23 cellular contexts compared by ENCODE assay signal in genomic region chr6:139895205-139895793, GRCh38.
A peak's percentile ranks its signal among the peaks of the same experiment; 100 is the strongest.
DNase-seq lines count a peak whose midpoint lies in the region; ATAC-seq and TF ChIP-seq lines count a peak whose summit lies in the region.
"Had no signal": no experiment of that assay in that cellular context is flagged by ENCODE, and none has a peak within 500 bp of the region (broad histone marks: within the 10 kb centered on the region; RNA-seq: fewer than 3 reads in every experiment).

No MANE protein-coding gene starts in this region.

- H3K27ac Mint-ChIP-seq in CD14-positive monocyte (no peak overlapping the region), neural progenitor cell (peak overlapping the region; percentile 58)
- H3K27ac Mint-ChIP-seq: activated naive CD8-positive, alpha-beta T cell; brain; GM23338; stimulated activated effector memory CD8-positive, alpha-beta T cell treated with anti-CD3 and anti-CD28 coated beads, Interleukin-12 subunit alpha, Interleukin-12 subunit beta, amount 100 ng/mL, for 72 hours had no signal

- no peak overlapping the region for H3K4me2 ChIP-seq in MM.1S (ENCODE audit: low read depth, low read length)
- no peak overlapping the region for H3K4me2 ChIP-seq in neural progenitor cell
- H3K4me2 ChIP-seq: GM23338, PC-9, SK-N-SH had no signal

- H3K4me3 ChIP-seq in MM.1S (ENCODE audit: low read length) (no peak overlapping the region), epithelial cell of proximal tubule (ENCODE audit: low read depth, low read length) (no peak overlapping the region), neural progenitor cell (no peak overlapping the region)
- H3K4me3 ChIP-seq: GM23338, lower lobe of right lung, PC-9, thoracic aorta had no signal

- no peak overlapping the region for H3K27ac ChIP-seq in MM.1S (ENCODE audit: low read length)
- no peak overlapping the region for H3K27ac ChIP-seq in neural progenitor cell
- H3K27ac ChIP-seq: lower lobe of right lung, PC-9, thoracic aorta had no signal

- H3K9me2 ChIP-seq in MM.1S (replicated peaks; ENCODE audit: insufficient read depth, low read length): no peaks in the 10 kb centered on the region
- H3K9me2 ChIP-seq: SK-N-SH had no signal

- H3F3A ChIP-seq in MM.1S (ENCODE audit: insufficient read depth, low read length) (no peaks in the 10 kb centered on the region), neural progenitor cell (ENCODE audit: low read depth) (no peaks in the 10 kb centered on the region)

- no peaks in the 10 kb centered on the region for H3K4me1 Mint-ChIP-seq in CD14-positive monocyte
- H3K4me1 Mint-ChIP-seq in neural progenitor cell: no peaks in the 10 kb centered on the region
- H3K4me1 Mint-ChIP-seq: brain; GM23338; stimulated activated effector memory CD8-positive, alpha-beta T cell treated with anti-CD3 and anti-CD28 coated beads, Interleukin-12 subunit alpha, Interleukin-12 subunit beta, amount 100 ng/mL, for 72 hours had no signal

- H3K9ac ChIP-seq in MM.1S (ENCODE audit: low read length): no peak overlapping the region
- no peak overlapping the region for H3K9ac ChIP-seq in neural progenitor cell
- H3K9ac ChIP-seq: SK-N-SH had no signal

- no peaks in the 10 kb centered on the region for H3K36me3 ChIP-seq in MM.1S (replicated peaks; ENCODE audit: insufficient read depth, low read length)
- no peaks in the 10 kb centered on the region for H3K36me3 ChIP-seq in neural progenitor cell
- H3K36me3 ChIP-seq: BE2C, lower lobe of right lung, thoracic aorta had no signal

- H3K9me3 Mint-ChIP-seq in CD14-positive monocyte: peaks cover 0 to 9% (median 2%) of the 10 kb centered on the region in 7 donors
- H3K9me3 Mint-ChIP-seq in neural progenitor cell: peaks cover 30% of the 10 kb centered on the region
- H3K9me3 Mint-ChIP-seq: stimulated activated effector memory CD8-positive, alpha-beta T cell treated with anti-CD3 and anti-CD28 coated beads, Interleukin-12 subunit alpha, Interleukin-12 subunit beta, amount 100 ng/mL, for 72 hours had no signal

- H2AFZ ChIP-seq in MM.1S (ENCODE audit: low read length) (no peak overlapping the region), neural progenitor cell (replicated peaks) (no peak overlapping the region)
- H2AFZ ChIP-seq: GM23338, PC-9 had no signal

- H3K9me3 ChIP-seq in MM.1S (replicated peaks; ENCODE audit: insufficient read depth, low read length): no peaks in the 10 kb centered on the region; the same call in 1 of the 2 replicates
- H3K9me3 ChIP-seq in neural progenitor cell (ENCODE audit: low read depth): no peaks in the 10 kb centered on the region
- H3K9me3 ChIP-seq: BE2C, lower lobe of right lung, SK-N-SH, thoracic aorta had no signal

- H3K4me1 ChIP-seq in MM.1S (ENCODE audit: low read length) (no peaks in the 10 kb centered on the region), neural progenitor cell (no peaks in the 10 kb centered on the region)
- H3K4me1 ChIP-seq: BE2C, lower lobe of right lung had no signal

- DNase-seq in CD14-positive monocyte (ENCODE audit: low spot score) (no peak), MM.1S (no peak), epithelial cell of proximal tubule (ENCODE audit: low read depth) (no peak), neural progenitor cell (ENCODE audit: low spot score) (no peak), RKO (ENCODE audit: low spot score) (no peak)
- DNase-seq: activated CD8-positive, alpha-beta memory T cell treated with anti-CD3 and anti-CD28 coated beads for 24 hours; BE2C; dermis blood vessel endothelial cell; lower lobe of right lung; NCI-H146; NCI-H748 treated with DMSO at 0.1 percent for 48 hours; nucleus accumbens; PC-9; SK-N-SH; stimulated activated CD4-positive, alpha-beta T cell treated with anti-CD3 and anti-CD28 coated beads, Interleukin-15, amount 100 ng/mL, for 24 hours; T1000 had no signal

- intact Hi-C loops in CD14-positive monocyte (cut with micrococcal nuclease): no loop called here

- H3K4me3 Mint-ChIP-seq in CD14-positive monocyte (no peak overlapping the region), neural progenitor cell (no peak overlapping the region)
- H3K4me3 Mint-ChIP-seq: activated naive CD8-positive, alpha-beta T cell; brain; GM23338; stimulated activated effector memory CD8-positive, alpha-beta T cell treated with anti-CD3 and anti-CD28 coated beads, Interleukin-12 subunit alpha, Interleukin-12 subunit beta, amount 100 ng/mL, for 72 hours had no signal

- H3K79me2 ChIP-seq in MM.1S (ENCODE audit: low read length) (no peaks in the 10 kb centered on the region), neural progenitor cell (ENCODE audit: low read depth) (no peaks in the 10 kb centered on the region)

- H3K27me3 ChIP-seq in MM.1S (replicated peaks; ENCODE audit: insufficient read depth, low read length) (no peaks in the 10 kb centered on the region), neural progenitor cell (no peaks in the 10 kb centered on the region)
- H3K27me3 ChIP-seq: BE2C had no signal

- H4K20me1 ChIP-seq in MM.1S (ENCODE audit: insufficient read depth, low read length) (no peaks in the 10 kb centered on the region), neural progenitor cell (ENCODE audit: low read depth) (no peaks in the 10 kb centered on the region)

- ATAC-seq in GM18520 (IDR thresholded peaks at IDR 0.05; ENCODE audit: unreplicated experiment): no peak
- ATAC-seq in HG02938 (IDR thresholded peaks at IDR 0.05; ENCODE audit: unreplicated experiment): no peak
- ATAC-seq: GM23338; lower lobe of right lung; stimulated activated effector memory CD8-positive, alpha-beta T cell treated with anti-CD3 and anti-CD28 coated beads, Interleukin-12 subunit alpha, Interleukin-12 subunit beta, amount 100 ng/mL, for 72 hours had no signal

- TF ChIP-seq CTCF in CD14-positive monocyte (IDR thresholded peaks at IDR 0.05) (peak; percentile 12), MM.1S (IDR thresholded peaks at IDR 0.05; ENCODE audit: low read length) (peak; percentile 31), epithelial cell of proximal tubule (conservative IDR thresholded peaks at IDR 0.05; ENCODE audit: low read depth, low read length) (peak; percentile 26), neural progenitor cell (IDR thresholded peaks at IDR 0.05) (peak; percentile 5)

- peaks cover 0 to 3% (median 0%) of the 10 kb centered on the region in 3 donors for H3K27me3 Mint-ChIP-seq in CD14-positive monocyte (ENCODE audit: low read depth in 3 of 3)
- no peaks in the 10 kb centered on the region for H3K27me3 Mint-ChIP-seq in neural progenitor cell (ENCODE audit: insufficient read depth, low read depth)
- H3K27me3 Mint-ChIP-seq: brain had no signal

- H3K36me3 Mint-ChIP-seq in CD14-positive monocyte (no peaks in the 10 kb centered on the region), neural progenitor cell (peaks cover 9% of the 10 kb centered on the region)
- H3K36me3 Mint-ChIP-seq: activated naive CD8-positive, alpha-beta T cell; brain; stimulated activated effector memory CD8-positive, alpha-beta T cell treated with anti-CD3 and anti-CD28 coated beads, Interleukin-12 subunit alpha, Interleukin-12 subunit beta, amount 100 ng/mL, for 72 hours had no signal
